Comparison of ENCODE assay signal across 10 cellular contexts in genomic region chr14:91142214-91142668, GRCh38. TPM values are rescaled to one million over a fixed set of nuclear protein-coding genes. Genes with fewer than 3 reads are reported as not detected.
A peak's percentile ranks its signal among the peaks of the same experiment; 100 is the strongest.
DNase-seq lines count a peak whose midpoint lies in the region; ATAC-seq and TF ChIP-seq lines count a peak whose summit lies in the region.
"Had no signal": no experiment of that assay in that cellular context is flagged by ENCODE, and none has a peak within 500 bp of the region (broad histone marks: within the 10 kb centered on the region; RNA-seq: fewer than 3 reads in every experiment).

No MANE protein-coding gene starts in this region.

- ATAC-seq in HG02852 (IDR thresholded peaks at IDR 0.05; ENCODE audit: unreplicated experiment): peak; percentile 88
- peak; percentile 79 for ATAC-seq in naive thymus-derived CD4-positive, alpha-beta T cell
- no peak for ATAC-seq in gastrocnemius medialis
- ATAC-seq in omental fat pad (ENCODE audit: low FRiP score): no peak

- intact Hi-C loops in naive thymus-derived CD4-positive, alpha-beta T cell (cut with micrococcal nuclease): loop anchor here in 1 of 2 donors (10.0 kb wide), 1 partner anchor 237 kb away; no protein-coding TSS in a partner anchor
- intact Hi-C loops in gastrocnemius medialis (cut with DNase I; ENCODE audit: low total_unique reads): no loop called here

- no peaks in the 10 kb centered on the region for H3K27me3 ChIP-seq in naive thymus-derived CD4-positive, alpha-beta T cell (ENCODE audit: control insufficient read depth in 2 of 2, insufficient read depth in 2 of 2, low read length in 2 of 2)
- no peaks in the 10 kb centered on the region for H3K27me3 ChIP-seq in gastrocnemius medialis

- DNase-seq in SIG-M5 treated with dmso at 0.1 percent for 504 hours (lab: John Stamatoyannopoulos, UW; ENCODE audit: unreplicated experiment) (peak; percentile 14), SIG-M5 (lab: John Stamatoyannopoulos, UW) (no peak), NOMO-1 (lab: John Stamatoyannopoulos, UW; ENCODE audit: unreplicated experiment in 2 of 2) (peak; percentile 18 to 51), kidney glomerular epithelial cell (lab: John Stamatoyannopoulos, UW) (no peak), gastrocnemius medialis (no peak), omental fat pad (ENCODE audit: low spot score) (no peak)
- no peak for DNase-seq in naive thymus-derived CD4-positive, alpha-beta T cell

- no peaks in the 10 kb centered on the region for H3K27me3 Mint-ChIP-seq in naive thymus-derived CD4-positive, alpha-beta T cell
- H3K27me3 Mint-ChIP-seq: activated naive CD4-positive, alpha-beta T cell treated with anti-CD3 and anti-CD28 coated beads, Interleukin-2, amount 50 U/mL, for 24 hours had no signal

- peak overlapping the region in 4 of 9 donors; percentile 8 to 90 (median 30) for H3K27ac Mint-ChIP-seq in naive thymus-derived CD4-positive, alpha-beta T cell
- H3K27ac Mint-ChIP-seq: activated naive CD4-positive, alpha-beta T cell treated with anti-CD3 and anti-CD28 coated beads, Interleukin-2, amount 50 U/mL, for 24 hours had no signal

- no peaks in the 10 kb centered on the region for H3K9me3 Mint-ChIP-seq in naive thymus-derived CD4-positive, alpha-beta T cell
- H3K9me3 Mint-ChIP-seq: activated naive CD4-positive, alpha-beta T cell treated with anti-CD3 and anti-CD28 coated beads, Interleukin-2, amount 50 U/mL, for 24 hours had no signal

- peaks cover 5 to 50% (median 9%) of the 10 kb centered on the region in 5 donors for H3K36me3 Mint-ChIP-seq in naive thymus-derived CD4-positive, alpha-beta T cell

- peaks cover 0 to 20% (median 0%) of the 10 kb centered on the region in 3 experiments for H3K36me3 ChIP-seq in naive thymus-derived CD4-positive, alpha-beta T cell (ENCODE audit: control insufficient read depth in 2 of 3, insufficient read depth in 3 of 3, low read length in 3 of 3)
- H3K36me3 ChIP-seq in gastrocnemius medialis: peaks cover 0 to 9% of the 10 kb centered on the region in 2 donors

- no peak overlapping the region for H3K27ac ChIP-seq in naive thymus-derived CD4-positive, alpha-beta T cell (ENCODE audit: low read depth, low read length)
- peak overlapping the region in 1 of 4 donors; percentile 57 for H3K27ac ChIP-seq in gastrocnemius medialis
- H3K27ac ChIP-seq: 22Rv1 had no signal

- H3K4me3 Mint-ChIP-seq in naive thymus-derived CD4-positive, alpha-beta T cell: peak overlapping the region in 2 of 10 donors; percentile 18 to 77
- H3K4me3 Mint-ChIP-seq: activated naive CD4-positive, alpha-beta T cell treated with anti-CD3 and anti-CD28 coated beads, Interleukin-2, amount 50 U/mL, for 24 hours had no signal

- TF ChIP-seq CTCF in gastrocnemius medialis (IDR thresholded peaks at IDR 0.05 in 4 of 5, conservative IDR thresholded peaks at IDR 0.05 in 1 of 5): no peak
- TF ChIP-seq CTCF in omental fat pad (IDR thresholded peaks at IDR 0.05): no peak

- CTCF ChIA-PET in naive thymus-derived CD4-positive, alpha-beta T cell (lab: Charles Lee): no interaction called here

- peaks cover 5 to 17% of the 10 kb centered on the region in 2 donors for H3K4me1 ChIP-seq in naive thymus-derived CD4-positive, alpha-beta T cell (ENCODE audit: control insufficient read depth in 2 of 2, insufficient read depth in 2 of 2, low read length in 2 of 2)
- peaks cover 8 to 32% of the 10 kb centered on the region in 2 donors for H3K4me1 ChIP-seq in gastrocnemius medialis

- in situ Hi-C loops in gastrocnemius medialis (cut with MboI; ENCODE audit: low sequenced_read_pairs in 4 of 4): no loop called here

- H3K4me1 Mint-ChIP-seq in naive thymus-derived CD4-positive, alpha-beta T cell: peaks cover 13 to 84% (median 43%) of the 10 kb centered on the region in 7 donors

- H3K4me3 ChIP-seq in naive thymus-derived CD4-positive, alpha-beta T cell (ENCODE audit: low read length): no peak overlapping the region
- H3K4me3 ChIP-seq in gastrocnemius medialis: no peak overlapping the region

- POLR2A ChIA-PET in naive thymus-derived CD4-positive, alpha-beta T cell (lab: Charles Lee): interaction anchor here (0.6 to 1.6 kb wide), 3 partner anchors 82 to 909 kb away, joined by 3 to 7 read pairs (median 4); partner anchors contain the start of gene RPS6KA5

- TF ChIP-seq POLR2A in gastrocnemius medialis (IDR thresholded peaks at IDR 0.05): no peak

- no peaks in the 10 kb centered on the region for H3K9me3 ChIP-seq in naive thymus-derived CD4-positive, alpha-beta T cell (ENCODE audit: control insufficient read depth in 2 of 3, low read length in 3 of 3)
- H3K9me3 ChIP-seq in gastrocnemius medialis: no peaks in the 10 kb centered on the region

RNA-seq across cellular contexts. Expression of gene DGLUCY, which starts 28.4 kb away (rescaled TPM):
- 100 to 1,000 TPM in 2 of 5 experiments, 10 to 100 TPM in 3; 63.7 to 108 (median 95.9) TPM for total RNA-seq in naive thymus-derived CD4-positive, alpha-beta T cell
- polyA plus RNA-seq in naive thymus-derived CD4-positive, alpha-beta T cell: 10 to 100 TPM; 31.1 to 41.7 TPM
- total RNA-seq in gastrocnemius medialis (10 to 100 TPM; 29.3 to 93.7 (median 67.8) TPM), omental fat pad (10 to 100 TPM; 27.5 to 93.2 (median 39.3) TPM)

Comparison
In these comparisons a context has a peak if more than half of its experiments do, and no peak if none do; other contexts are left out.
1. DNase-seq: peak in SIG-M5 treated with dmso at 0.1 percent for 504 hours (single experiment) and NOMO-1 (2 of 2); none in SIG-M5 (single experiment), naive thymus-derived CD4-positive, alpha-beta T cell (0 of 9), kidney glomerular epithelial cell (single experiment), gastrocnemius medialis (0 of 2) and omental fat pad (single experiment).
2. ATAC-seq: peak in HG02852 (single experiment) and naive thymus-derived CD4-positive, alpha-beta T cell (single experiment); none in gastrocnemius medialis (0 of 2) and omental fat pad (single experiment).